Comparison of ENCODE assay signal across 1 cellular context in the genomic region with DNA sequence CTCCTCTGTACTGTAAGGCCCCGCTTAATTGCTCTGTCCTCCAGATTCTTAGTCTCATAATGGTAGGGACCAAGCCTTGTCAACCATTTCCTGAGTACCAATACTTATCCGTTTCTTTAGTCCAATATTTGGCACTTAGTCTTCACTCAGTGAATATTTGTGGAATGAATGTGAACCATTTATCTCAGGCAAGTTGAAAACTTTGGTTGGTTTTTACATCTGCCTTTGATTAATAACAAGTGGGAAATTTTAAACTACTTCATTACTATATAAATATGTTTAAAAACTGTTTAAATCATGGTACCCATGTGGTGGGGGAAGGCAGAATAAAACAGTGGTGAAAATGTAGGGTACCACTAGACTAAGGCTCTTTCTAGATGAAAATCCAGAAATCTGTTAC.
TF ChIP-seq lines count a peak whose summit lies in the region.

No MANE protein-coding gene starts in this region.

TF ChIP-seq in SK-N-SH, 30 proteins besides CTCF, POLR2A, EP300 and RAD21:
- TF ChIP-seq, protein P1, sequence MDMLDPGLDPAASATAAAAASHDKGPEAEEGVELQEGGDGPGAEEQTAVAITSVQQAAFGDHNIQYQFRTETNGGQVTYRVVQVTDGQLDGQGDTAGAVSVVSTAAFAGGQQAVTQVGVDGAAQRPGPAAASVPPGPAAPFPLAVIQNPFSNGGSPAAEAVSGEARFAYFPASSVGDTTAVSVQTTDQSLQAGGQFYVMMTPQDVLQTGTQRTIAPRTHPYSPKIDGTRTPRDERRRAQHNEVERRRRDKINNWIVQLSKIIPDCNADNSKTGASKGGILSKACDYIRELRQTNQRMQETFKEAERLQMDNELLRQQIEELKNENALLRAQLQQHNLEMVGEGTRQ (IDR thresholded peaks at IDR 0.05; ENCODE audit: borderline replicate concordance, low read depth, low read length): no peak
- no peak for TF ChIP-seq ELF1 (IDR thresholded peaks at IDR 0.05)
- TF ChIP-seq RFX5 (IDR thresholded peaks at IDR 0.05; ENCODE audit: low read length): no peak
- peak; percentile 35; the same call in 1 of the 2 replicates for TF ChIP-seq TEAD4 (IDR thresholded peaks at IDR 0.05; ENCODE audit: borderline replicate concordance, insufficient read depth)
- no peak for TF ChIP-seq FOXM1 (IDR thresholded peaks at IDR 0.05; ENCODE audit: low read depth)
- no peak for TF ChIP-seq EZH2phosphoT487 (IDR thresholded peaks at IDR 0.05; ENCODE audit: borderline replicate concordance, low read depth)
- TF ChIP-seq, protein P2, sequence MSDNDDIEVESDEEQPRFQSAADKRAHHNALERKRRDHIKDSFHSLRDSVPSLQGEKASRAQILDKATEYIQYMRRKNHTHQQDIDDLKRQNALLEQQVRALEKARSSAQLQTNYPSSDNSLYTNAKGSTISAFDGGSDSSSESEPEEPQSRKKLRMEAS (IDR thresholded peaks at IDR 0.05; ENCODE audit: low read depth): no peak
- peak; percentile 20; the same call in 1 of the 2 replicates for TF ChIP-seq FOSL2 (IDR thresholded peaks at IDR 0.05; ENCODE audit: borderline replicate concordance, low read depth)
- TF ChIP-seq MEF2A (IDR thresholded peaks at IDR 0.05; ENCODE audit: borderline replicate concordance, low read depth): no peak
- TF ChIP-seq FOXJ3 (CRISPR knock-in tag; IDR thresholded peaks at IDR 0.05): no peak
- 0 out of 2 replicates have a peak, but pooled peaks have one; percentile 18 for TF ChIP-seq POLR2AphosphoS5 (IDR thresholded peaks at IDR 0.05; ENCODE audit: low read depth, low read length)
- TF ChIP-seq, protein P3, sequence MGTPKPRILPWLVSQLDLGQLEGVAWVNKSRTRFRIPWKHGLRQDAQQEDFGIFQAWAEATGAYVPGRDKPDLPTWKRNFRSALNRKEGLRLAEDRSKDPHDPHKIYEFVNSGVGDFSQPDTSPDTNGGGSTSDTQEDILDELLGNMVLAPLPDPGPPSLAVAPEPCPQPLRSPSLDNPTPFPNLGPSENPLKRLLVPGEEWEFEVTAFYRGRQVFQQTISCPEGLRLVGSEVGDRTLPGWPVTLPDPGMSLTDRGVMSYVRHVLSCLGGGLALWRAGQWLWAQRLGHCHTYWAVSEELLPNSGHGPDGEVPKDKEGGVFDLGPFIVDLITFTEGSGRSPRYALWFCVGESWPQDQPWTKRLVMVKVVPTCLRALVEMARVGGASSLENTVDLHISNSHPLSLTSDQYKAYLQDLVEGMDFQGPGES (IDR thresholded peaks at IDR 0.05; ENCODE audit: low read depth, low read length): no peak
- TF ChIP-seq, protein P4, sequence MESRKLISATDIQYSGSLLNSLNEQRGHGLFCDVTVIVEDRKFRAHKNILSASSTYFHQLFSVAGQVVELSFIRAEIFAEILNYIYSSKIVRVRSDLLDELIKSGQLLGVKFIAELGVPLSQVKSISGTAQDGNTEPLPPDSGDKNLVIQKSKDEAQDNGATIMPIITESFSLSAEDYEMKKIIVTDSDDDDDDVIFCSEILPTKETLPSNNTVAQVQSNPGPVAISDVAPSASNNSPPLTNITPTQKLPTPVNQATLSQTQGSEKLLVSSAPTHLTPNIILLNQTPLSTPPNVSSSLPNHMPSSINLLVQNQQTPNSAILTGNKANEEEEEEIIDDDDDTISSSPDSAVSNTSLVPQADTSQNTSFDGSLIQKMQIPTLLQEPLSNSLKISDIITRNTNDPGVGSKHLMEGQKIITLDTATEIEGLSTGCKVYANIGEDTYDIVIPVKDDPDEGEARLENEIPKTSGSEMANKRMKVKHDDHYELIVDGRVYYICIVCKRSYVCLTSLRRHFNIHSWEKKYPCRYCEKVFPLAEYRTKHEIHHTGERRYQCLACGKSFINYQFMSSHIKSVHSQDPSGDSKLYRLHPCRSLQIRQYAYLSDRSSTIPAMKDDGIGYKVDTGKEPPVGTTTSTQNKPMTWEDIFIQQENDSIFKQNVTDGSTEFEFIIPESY (IDR thresholded peaks at IDR 0.05; ENCODE audit: borderline replicate concordance, low read depth): no peak
- TF ChIP-seq NFIC (IDR thresholded peaks at IDR 0.05; ENCODE audit: borderline replicate concordance): peak; percentile 58; the same call in 1 of the 2 replicates
- no peak for TF ChIP-seq RCOR1 (IDR thresholded peaks at IDR 0.05; ENCODE audit: low read length)
- TF ChIP-seq JUND (IDR thresholded peaks at IDR 0.05): no peak; the same call in 1 of the 2 replicates
- TF ChIP-seq, protein P5, sequence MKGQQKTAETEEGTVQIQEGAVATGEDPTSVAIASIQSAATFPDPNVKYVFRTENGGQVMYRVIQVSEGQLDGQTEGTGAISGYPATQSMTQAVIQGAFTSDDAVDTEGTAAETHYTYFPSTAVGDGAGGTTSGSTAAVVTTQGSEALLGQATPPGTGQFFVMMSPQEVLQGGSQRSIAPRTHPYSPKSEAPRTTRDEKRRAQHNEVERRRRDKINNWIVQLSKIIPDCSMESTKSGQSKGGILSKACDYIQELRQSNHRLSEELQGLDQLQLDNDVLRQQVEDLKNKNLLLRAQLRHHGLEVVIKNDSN (IDR thresholded peaks at IDR 0.05; ENCODE audit: borderline replicate concordance, low read depth): no peak
- TF ChIP-seq CHD2 (IDR thresholded peaks at IDR 0.05; ENCODE audit: low read length, partially characterized antibody): no peak
- TF ChIP-seq, protein P6, sequence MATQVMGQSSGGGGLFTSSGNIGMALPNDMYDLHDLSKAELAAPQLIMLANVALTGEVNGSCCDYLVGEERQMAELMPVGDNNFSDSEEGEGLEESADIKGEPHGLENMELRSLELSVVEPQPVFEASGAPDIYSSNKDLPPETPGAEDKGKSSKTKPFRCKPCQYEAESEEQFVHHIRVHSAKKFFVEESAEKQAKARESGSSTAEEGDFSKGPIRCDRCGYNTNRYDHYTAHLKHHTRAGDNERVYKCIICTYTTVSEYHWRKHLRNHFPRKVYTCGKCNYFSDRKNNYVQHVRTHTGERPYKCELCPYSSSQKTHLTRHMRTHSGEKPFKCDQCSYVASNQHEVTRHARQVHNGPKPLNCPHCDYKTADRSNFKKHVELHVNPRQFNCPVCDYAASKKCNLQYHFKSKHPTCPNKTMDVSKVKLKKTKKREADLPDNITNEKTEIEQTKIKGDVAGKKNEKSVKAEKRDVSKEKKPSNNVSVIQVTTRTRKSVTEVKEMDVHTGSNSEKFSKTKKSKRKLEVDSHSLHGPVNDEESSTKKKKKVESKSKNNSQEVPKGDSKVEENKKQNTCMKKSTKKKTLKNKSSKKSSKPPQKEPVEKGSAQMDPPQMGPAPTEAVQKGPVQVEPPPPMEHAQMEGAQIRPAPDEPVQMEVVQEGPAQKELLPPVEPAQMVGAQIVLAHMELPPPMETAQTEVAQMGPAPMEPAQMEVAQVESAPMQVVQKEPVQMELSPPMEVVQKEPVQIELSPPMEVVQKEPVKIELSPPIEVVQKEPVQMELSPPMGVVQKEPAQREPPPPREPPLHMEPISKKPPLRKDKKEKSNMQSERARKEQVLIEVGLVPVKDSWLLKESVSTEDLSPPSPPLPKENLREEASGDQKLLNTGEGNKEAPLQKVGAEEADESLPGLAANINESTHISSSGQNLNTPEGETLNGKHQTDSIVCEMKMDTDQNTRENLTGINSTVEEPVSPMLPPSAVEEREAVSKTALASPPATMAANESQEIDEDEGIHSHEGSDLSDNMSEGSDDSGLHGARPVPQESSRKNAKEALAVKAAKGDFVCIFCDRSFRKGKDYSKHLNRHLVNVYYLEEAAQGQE (IDR thresholded peaks at IDR 0.05; ENCODE audit: low read depth, low read length): no peak
- TF ChIP-seq TCF12 (IDR thresholded peaks at IDR 0.05): peak; percentile 91
- no peak for TF ChIP-seq GATA2 (CRISPR knock-in tag; IDR thresholded peaks at IDR 0.05)
- TF ChIP-seq MXI1 (IDR thresholded peaks at IDR 0.05; ENCODE audit: low read depth, low read length): no peak
- TF ChIP-seq, protein P7, sequence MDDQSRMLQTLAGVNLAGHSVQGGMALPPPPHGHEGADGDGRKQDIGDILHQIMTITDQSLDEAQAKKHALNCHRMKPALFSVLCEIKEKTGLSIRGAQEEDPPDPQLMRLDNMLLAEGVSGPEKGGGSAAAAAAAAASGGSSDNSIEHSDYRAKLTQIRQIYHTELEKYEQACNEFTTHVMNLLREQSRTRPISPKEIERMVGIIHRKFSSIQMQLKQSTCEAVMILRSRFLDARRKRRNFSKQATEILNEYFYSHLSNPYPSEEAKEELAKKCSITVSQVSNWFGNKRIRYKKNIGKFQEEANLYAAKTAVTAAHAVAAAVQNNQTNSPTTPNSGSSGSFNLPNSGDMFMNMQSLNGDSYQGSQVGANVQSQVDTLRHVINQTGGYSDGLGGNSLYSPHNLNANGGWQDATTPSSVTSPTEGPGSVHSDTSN (IDR thresholded peaks at IDR 0.05): peak; percentile 72
- no peak for TF ChIP-seq GABPA (IDR thresholded peaks at IDR 0.05; ENCODE audit: low read depth)
- no peak for TF ChIP-seq TAF1 (IDR thresholded peaks at IDR 0.05; ENCODE audit: borderline replicate concordance, low read depth, low read length)
- TF ChIP-seq SIN3A (IDR thresholded peaks at IDR 0.05; ENCODE audit: borderline replicate concordance, low read depth, low read length): no peak
- TF ChIP-seq YY1 (IDR thresholded peaks at IDR 0.05; ENCODE audit: low read depth): no peak
